Comparison of ENCODE assay signal across 1 cellular context in the genomic region with DNA sequence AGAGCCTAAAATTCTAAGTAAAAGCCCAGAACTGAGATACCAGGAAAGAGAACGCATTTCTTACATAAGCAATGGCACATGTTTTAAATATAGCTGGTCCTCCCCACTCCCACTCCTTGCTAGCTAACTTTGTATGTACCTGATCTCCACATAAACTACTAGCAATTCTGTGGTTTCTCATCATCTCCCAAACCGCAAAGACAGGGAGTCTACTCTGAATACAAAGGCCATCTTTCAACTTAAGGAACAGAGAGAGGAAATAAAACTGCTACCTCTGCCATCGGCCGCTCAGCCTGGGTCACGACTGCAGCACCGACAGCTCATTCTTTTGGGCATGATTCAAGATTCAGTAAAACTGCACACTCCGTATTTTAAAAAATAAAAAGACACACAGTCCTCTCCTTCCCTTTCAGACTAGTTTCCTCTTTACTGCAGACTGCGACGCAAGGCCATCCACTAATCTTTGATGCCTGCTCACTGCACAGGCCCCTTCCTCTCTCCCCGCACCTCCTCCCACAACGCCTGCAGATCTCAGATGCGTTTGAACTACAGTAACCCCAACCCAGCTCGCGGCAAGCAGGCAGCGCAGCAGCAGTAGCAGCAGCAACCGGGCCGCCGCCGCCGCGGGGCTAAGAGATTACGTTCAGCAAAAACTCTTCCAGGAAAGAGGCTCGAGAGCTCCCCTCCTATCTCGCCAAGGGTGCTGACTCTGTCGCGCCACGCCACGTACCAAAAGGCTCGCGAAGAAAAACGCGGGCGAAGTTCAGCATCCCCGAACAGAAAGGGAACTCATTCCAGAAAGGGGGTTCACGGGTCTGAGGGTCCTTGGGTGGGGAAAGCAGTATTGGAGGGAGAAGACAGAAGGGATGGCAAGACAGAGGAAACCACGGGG.
TF ChIP-seq lines count a peak whose summit lies in the region.

No MANE protein-coding gene starts in this region.

TF ChIP-seq in HepG2, 621 proteins besides CTCF, POLR2A, EP300 and RAD21 (continued from another document and continues in another):
- TF ChIP-seq, protein P1, sequence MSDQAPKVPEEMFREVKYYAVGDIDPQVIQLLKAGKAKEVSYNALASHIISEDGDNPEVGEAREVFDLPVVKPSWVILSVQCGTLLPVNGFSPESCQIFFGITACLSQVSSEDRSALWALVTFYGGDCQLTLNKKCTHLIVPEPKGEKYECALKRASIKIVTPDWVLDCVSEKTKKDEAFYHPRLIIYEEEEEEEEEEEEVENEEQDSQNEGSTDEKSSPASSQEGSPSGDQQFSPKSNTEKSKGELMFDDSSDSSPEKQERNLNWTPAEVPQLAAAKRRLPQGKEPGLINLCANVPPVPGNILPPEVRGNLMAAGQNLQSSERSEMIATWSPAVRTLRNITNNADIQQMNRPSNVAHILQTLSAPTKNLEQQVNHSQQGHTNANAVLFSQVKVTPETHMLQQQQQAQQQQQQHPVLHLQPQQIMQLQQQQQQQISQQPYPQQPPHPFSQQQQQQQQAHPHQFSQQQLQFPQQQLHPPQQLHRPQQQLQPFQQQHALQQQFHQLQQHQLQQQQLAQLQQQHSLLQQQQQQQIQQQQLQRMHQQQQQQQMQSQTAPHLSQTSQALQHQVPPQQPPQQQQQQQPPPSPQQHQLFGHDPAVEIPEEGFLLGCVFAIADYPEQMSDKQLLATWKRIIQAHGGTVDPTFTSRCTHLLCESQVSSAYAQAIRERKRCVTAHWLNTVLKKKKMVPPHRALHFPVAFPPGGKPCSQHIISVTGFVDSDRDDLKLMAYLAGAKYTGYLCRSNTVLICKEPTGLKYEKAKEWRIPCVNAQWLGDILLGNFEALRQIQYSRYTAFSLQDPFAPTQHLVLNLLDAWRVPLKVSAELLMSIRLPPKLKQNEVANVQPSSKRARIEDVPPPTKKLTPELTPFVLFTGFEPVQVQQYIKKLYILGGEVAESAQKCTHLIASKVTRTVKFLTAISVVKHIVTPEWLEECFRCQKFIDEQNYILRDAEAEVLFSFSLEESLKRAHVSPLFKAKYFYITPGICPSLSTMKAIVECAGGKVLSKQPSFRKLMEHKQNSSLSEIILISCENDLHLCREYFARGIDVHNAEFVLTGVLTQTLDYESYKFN (CRISPR knock-in tag; conservative IDR thresholded peaks at IDR 0.05), result peak; percentile 28; the same call in 1 of the 2 replicates
- TF ChIP-seq MXD1 (CRISPR knock-in tag; IDR thresholded peaks at IDR 0.05), result 0 out of 2 replicates have a peak, but pooled peaks have one; percentile 24
- TF ChIP-seq, protein P2, sequence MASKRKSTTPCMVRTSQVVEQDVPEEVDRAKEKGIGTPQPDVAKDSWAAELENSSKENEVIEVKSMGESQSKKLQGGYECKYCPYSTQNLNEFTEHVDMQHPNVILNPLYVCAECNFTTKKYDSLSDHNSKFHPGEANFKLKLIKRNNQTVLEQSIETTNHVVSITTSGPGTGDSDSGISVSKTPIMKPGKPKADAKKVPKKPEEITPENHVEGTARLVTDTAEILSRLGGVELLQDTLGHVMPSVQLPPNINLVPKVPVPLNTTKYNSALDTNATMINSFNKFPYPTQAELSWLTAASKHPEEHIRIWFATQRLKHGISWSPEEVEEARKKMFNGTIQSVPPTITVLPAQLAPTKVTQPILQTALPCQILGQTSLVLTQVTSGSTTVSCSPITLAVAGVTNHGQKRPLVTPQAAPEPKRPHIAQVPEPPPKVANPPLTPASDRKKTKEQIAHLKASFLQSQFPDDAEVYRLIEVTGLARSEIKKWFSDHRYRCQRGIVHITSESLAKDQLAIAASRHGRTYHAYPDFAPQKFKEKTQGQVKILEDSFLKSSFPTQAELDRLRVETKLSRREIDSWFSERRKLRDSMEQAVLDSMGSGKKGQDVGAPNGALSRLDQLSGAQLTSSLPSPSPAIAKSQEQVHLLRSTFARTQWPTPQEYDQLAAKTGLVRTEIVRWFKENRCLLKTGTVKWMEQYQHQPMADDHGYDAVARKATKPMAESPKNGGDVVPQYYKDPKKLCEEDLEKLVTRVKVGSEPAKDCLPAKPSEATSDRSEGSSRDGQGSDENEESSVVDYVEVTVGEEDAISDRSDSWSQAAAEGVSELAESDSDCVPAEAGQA (IDR thresholded peaks at IDR 0.05; ENCODE audit: low read depth), result no peak
- TF ChIP-seq, protein P2 (CRISPR knock-in tag; IDR thresholded peaks at IDR 0.05; ENCODE audit: borderline replicate concordance), result no peak
- TF ChIP-seq ZMYM4 (CRISPR knock-in tag; IDR thresholded peaks at IDR 0.05), result peak; percentile 30; the same call in 1 of the 2 replicates
- TF ChIP-seq ZNF501 (CRISPR knock-in tag; IDR thresholded peaks at IDR 0.05), result peak; percentile 82
- no peak for TF ChIP-seq NFIC (IDR thresholded peaks at IDR 0.05; ENCODE audit: low read length)
- TF ChIP-seq, protein P3, sequence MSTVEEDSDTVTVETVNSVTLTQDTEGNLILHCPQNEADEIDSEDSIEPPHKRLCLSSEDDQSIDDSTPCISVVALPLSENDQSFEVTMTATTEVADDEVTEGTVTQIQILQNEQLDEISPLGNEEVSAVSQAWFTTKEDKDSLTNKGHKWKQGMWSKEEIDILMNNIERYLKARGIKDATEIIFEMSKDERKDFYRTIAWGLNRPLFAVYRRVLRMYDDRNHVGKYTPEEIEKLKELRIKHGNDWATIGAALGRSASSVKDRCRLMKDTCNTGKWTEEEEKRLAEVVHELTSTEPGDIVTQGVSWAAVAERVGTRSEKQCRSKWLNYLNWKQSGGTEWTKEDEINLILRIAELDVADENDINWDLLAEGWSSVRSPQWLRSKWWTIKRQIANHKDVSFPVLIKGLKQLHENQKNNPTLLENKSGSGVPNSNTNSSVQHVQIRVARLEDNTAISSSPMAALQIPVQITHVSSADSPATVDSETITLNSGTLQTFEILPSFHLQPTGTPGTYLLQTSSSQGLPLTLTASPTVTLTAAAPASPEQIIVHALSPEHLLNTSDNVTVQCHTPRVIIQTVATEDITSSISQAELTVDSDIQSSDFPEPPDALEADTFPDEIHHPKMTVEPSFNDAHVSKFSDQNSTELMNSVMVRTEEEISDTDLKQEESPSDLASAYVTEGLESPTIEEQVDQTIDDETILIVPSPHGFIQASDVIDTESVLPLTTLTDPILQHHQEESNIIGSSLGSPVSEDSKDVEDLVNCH (CRISPR knock-in tag; IDR thresholded peaks at IDR 0.05), result no peak
- 0 out of 2 replicates have a peak, but pooled peaks have one; percentile 27 for TF ChIP-seq ZNF510 (CRISPR knock-in tag; IDR thresholded peaks at IDR 0.05; ENCODE audit: low read depth)
- TF ChIP-seq ZNF687 (CRISPR knock-in tag; IDR thresholded peaks at IDR 0.05), result peak; percentile 73
- TF ChIP-seq POLR2G (IDR thresholded peaks at IDR 0.05; ENCODE audit: low read depth, low read length), result peak; percentile 79
- no peak for TF ChIP-seq SMAD9 (CRISPR knock-in tag; IDR thresholded peaks at IDR 0.05)
- 0 out of 2 replicates have a peak, but pooled peaks have one; percentile 23 for TF ChIP-seq POGZ (CRISPR knock-in tag; IDR thresholded peaks at IDR 0.05)
- no peak for TF ChIP-seq SOX13 (IDR thresholded peaks at IDR 0.05)
- TF ChIP-seq SOX13 (CRISPR knock-in tag; conservative IDR thresholded peaks at IDR 0.05 in 1 of 2, IDR thresholded peaks at IDR 0.05 in 1 of 2), result peak in 1 of 2 experiments; percentile 33; a peak in 1 of 4 replicates
- 0 out of 2 replicates have a peak, but pooled peaks have one; percentile 15 for TF ChIP-seq EED (CRISPR knock-in tag; IDR thresholded peaks at IDR 0.05)
- peak; percentile 71; the same call in 1 of the 2 replicates for TF ChIP-seq KDM5A (IDR thresholded peaks at IDR 0.05; ENCODE audit: borderline replicate concordance, low read length)
- TF ChIP-seq ATF7-NPFF (CRISPR knock-in tag; IDR thresholded peaks at IDR 0.05; ENCODE audit: low read depth), result 0 out of 2 replicates have a peak, but pooled peaks have one; percentile 15
- TF ChIP-seq TBX2 (CRISPR knock-in tag; IDR thresholded peaks at IDR 0.05; ENCODE audit: borderline replicate concordance), result peak; percentile 56; the same call in 1 of the 2 replicates
- TF ChIP-seq TGIF2 (CRISPR knock-in tag; IDR thresholded peaks at IDR 0.05), result peak; percentile 4; the same call in 1 of the 2 replicates
- 0 out of 2 replicates have a peak, but pooled peaks have one; percentile 51 for TF ChIP-seq ZNF563 (CRISPR knock-in tag; IDR thresholded peaks at IDR 0.05)
- TF ChIP-seq, protein P4, sequence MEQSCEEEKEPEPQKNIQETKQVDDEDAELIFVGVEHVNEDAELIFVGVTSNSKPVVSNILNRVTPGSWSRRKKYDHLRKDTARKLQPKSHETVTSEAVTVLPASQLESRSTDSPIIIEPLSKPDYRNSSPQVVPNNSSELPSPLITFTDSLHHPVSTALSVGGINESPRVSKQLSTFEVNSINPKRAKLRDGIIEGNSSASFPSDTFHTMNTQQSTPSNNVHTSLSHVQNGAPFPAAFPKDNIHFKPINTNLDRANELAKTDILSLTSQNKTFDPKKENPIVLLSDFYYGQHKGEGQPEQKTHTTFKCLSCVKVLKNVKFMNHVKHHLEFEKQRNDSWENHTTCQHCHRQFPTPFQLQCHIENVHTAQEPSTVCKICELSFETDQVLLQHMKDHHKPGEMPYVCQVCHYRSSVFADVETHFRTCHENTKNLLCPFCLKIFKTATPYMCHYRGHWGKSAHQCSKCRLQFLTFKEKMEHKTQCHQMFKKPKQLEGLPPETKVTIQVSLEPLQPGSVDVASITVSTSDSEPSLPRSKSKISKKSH (CRISPR knock-in tag; IDR thresholded peaks at IDR 0.05; ENCODE audit: borderline replicate concordance), result peak; percentile 20; the same call in 1 of the 2 replicates
- TF ChIP-seq PHF21A (CRISPR knock-in tag; IDR thresholded peaks at IDR 0.05), result peak; percentile 50; the same call in 1 of the 2 replicates
- peak; percentile 31; the same call in 1 of the 2 replicates for TF ChIP-seq TFDP2 (CRISPR knock-in tag; IDR thresholded peaks at IDR 0.05)
- TF ChIP-seq ZNF556 (CRISPR knock-in tag; IDR thresholded peaks at IDR 0.05; ENCODE audit: borderline replicate concordance), result no peak
- no peak for TF ChIP-seq DPF2 (CRISPR knock-in tag; IDR thresholded peaks at IDR 0.05; ENCODE audit: borderline replicate concordance, low read depth)
- no peak; the same call in 1 of the 2 replicates for TF ChIP-seq ISL2 (CRISPR knock-in tag; IDR thresholded peaks at IDR 0.05)
- peak; percentile 92 for TF ChIP-seq HNRNPLL (IDR thresholded peaks at IDR 0.05; ENCODE audit: low read depth, low read length, poor library complexity, severe bottlenecking)
- peak; percentile 80; the same call in 1 of the 2 replicates for TF ChIP-seq KDM2A (CRISPR knock-in tag; IDR thresholded peaks at IDR 0.05; ENCODE audit: borderline replicate concordance, low read depth)
